In the genomic region with DNA sequence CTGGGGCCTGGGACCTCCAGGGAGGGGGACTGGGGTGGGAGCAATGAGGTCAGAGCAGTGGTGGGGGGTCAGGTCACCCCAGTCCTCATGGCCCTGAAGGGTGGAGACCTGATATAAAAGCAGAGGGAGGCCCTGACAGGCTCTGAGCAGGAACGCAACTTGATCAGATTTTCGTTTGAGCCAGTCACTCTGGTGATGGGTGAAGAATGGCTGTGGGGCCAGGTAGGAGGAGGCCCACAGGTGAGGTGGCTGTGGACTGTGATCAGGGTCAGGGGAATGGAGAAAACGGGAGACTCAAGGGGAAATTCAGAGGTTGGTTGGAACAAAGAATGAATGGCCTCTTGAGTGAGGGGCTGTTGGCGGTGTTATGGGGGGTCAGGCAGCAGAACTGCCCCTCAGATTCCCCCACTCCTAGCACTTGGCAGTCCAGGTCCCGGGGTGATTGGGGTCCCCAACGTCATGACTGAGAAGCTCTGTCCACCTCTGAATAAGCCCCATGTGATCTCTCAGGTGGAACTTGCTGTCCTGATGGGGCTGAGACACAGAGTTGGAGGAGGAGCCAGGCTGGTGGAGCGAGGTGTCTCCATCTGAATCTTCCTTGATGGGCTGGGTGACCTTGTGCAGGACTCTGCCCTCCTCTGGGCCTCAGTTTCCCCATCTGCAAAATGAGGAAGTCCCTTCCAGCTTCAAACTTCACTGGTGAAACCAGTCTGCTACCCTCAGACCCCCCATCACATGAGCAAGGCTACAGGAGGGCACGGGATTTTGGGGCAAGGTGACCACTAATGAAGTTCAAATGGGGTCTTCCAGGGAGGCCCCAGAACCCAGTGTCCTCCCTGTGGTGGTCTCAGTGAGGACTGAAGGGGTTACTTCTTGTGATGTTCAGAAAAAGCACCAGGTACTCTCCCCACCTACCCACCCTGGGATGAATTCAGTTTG, we compare ENCODE assay signal across 16 cellular contexts.
A peak's percentile ranks its signal among the peaks of the same experiment; 100 is the strongest.
DNase-seq lines count a peak whose midpoint lies in the region; ATAC-seq, FAIRE-seq and TF ChIP-seq lines count a peak whose summit lies in the region.
"Had no signal": no experiment of that assay in that cellular context is flagged by ENCODE, and none has a peak within 500 bp of the region (broad histone marks: within the 10 kb centered on the region; RNA-seq: fewer than 3 reads in every experiment).

No MANE protein-coding gene starts in this region.

- H3K4me3 Mint-ChIP-seq in endodermal cell (no peak overlapping the region), osteocyte (ENCODE audit: unreplicated experiment) (no peak overlapping the region)
- H3K4me3 Mint-ChIP-seq: CD14-positive monocyte; CD8-positive, alpha-beta T cell had no signal

- no peak for ATAC-seq in GM21423 (IDR thresholded peaks at IDR 0.05; ENCODE audit: unreplicated experiment)
- ATAC-seq: A549; CD8-positive, alpha-beta T cell; HCT116 had no signal

- 91 to 96% methylated on average over 5 to 8 of the region's 8 CpGs for WGBS in endodermal cell (ENCODE audit: insufficient coverage in 1 of 2, insufficient read length in 1 of 2), 2 experiments

- H3K27me3 Mint-ChIP-seq in endodermal cell (ENCODE audit: insufficient read depth) = no peaks in the 10 kb centered on the region
- no peaks in the 10 kb centered on the region for H3K27me3 Mint-ChIP-seq in osteocyte (ENCODE audit: unreplicated experiment)

- H3K9me3 Mint-ChIP-seq in endodermal cell (peaks cover 17% of the 10 kb centered on the region), osteocyte (ENCODE audit: unreplicated experiment) (no peaks in the 10 kb centered on the region)
- H3K9me3 Mint-ChIP-seq: CD8-positive, alpha-beta T cell had no signal

- H3K9me3 ChIP-seq in endodermal cell (ENCODE audit: control insufficient read depth, low read length) = peaks cover 27% of the 10 kb centered on the region
- H3K9me3 ChIP-seq: A549 had no signal

- no peak overlapping the region for H3K4me3 ChIP-seq in endodermal cell (ENCODE audit: low read length)
- H3K4me3 ChIP-seq: A549 had no signal

- no peak overlapping the region for H3K9ac ChIP-seq in endodermal cell (ENCODE audit: extremely low read depth, low read length, poor library complexity, severe bottlenecking)

- H3K4me1 ChIP-seq in endodermal cell (ENCODE audit: control insufficient read depth, insufficient read depth, low read length) = no peaks in the 10 kb centered on the region
- H3K4me1 ChIP-seq: A549 had no signal

- peak; percentile 6 for DNase-seq in D341Med (ENCODE audit: low spot score)
- DNase-seq in GM10248 (ENCODE audit: extremely low spot score) = peak; percentile 3
- DNase-seq in endodermal cell = peak; percentile 29
- peak; percentile 60 for DNase-seq in osteocyte (ENCODE audit: extremely low spot score, unreplicated experiment)
- no peak for DNase-seq in HTR-8/SVneo (ENCODE audit: insufficient read length, low spot score)
- no peak for DNase-seq in ACHN
- DNase-seq: CD8-positive, alpha-beta T cell; COR-L47; DND-41; GDM1 had no signal

- H3K27ac Mint-ChIP-seq in endodermal cell (no peak overlapping the region), osteocyte (ENCODE audit: unreplicated experiment) (no peak overlapping the region)
- H3K27ac Mint-ChIP-seq: CD8-positive, alpha-beta T cell had no signal

- in situ Hi-C loops in ACHN (cut with HindIII; ENCODE audit: low pct_ligation_motif_present, low pct_unique_long_range_greater_than_20kb, low sequenced_read_pairs) = no loop called here

- FAIRE-seq in HTR-8/SVneo (lab: Jason Lieb, UNC) = no peak
- FAIRE-seq: A549, H54 had no signal

- POLR2A ChIA-PET in GM10248 (lab: Yijun Ruan, JAX) = no interaction called here

- no peak overlapping the region for H3K27ac ChIP-seq in endodermal cell (ENCODE audit: low read depth, low read length)
- H3K27ac ChIP-seq: A549, HL-60 had no signal

- H3K36me3 ChIP-seq in endodermal cell (ENCODE audit: control insufficient read depth, insufficient read depth, low read length) = no peaks in the 10 kb centered on the region

- H3K27me3 ChIP-seq in endodermal cell (ENCODE audit: control insufficient read depth, insufficient read depth, low read length, poor library complexity, severe bottlenecking) = no peaks in the 10 kb centered on the region

- H3K4me1 Mint-ChIP-seq in endodermal cell (peaks cover 15% of the 10 kb centered on the region), osteocyte (ENCODE audit: unreplicated experiment) (no peaks in the 10 kb centered on the region)
- H3K4me1 Mint-ChIP-seq: CD14-positive monocyte had no signal

- H3K36me3 Mint-ChIP-seq in endodermal cell (ENCODE audit: low read depth) = no peaks in the 10 kb centered on the region
- no peaks in the 10 kb centered on the region for H3K36me3 Mint-ChIP-seq in osteocyte (ENCODE audit: unreplicated experiment)
- H3K36me3 Mint-ChIP-seq: CD14-positive monocyte; CD8-positive, alpha-beta T cell had no signal

- TF ChIP-seq CTCF in GM10248 (IDR thresholded peaks at IDR 0.05; ENCODE audit: control extremely low read depth, extremely low read depth, low read depth, missing control alignments) = no peak
- TF ChIP-seq CTCF in endodermal cell (conservative IDR thresholded peaks at IDR 0.05) = no peak
- TF ChIP-seq CTCF in osteocyte (IDR thresholded peaks at IDR 0.05) = no peak

- CTCF ChIA-PET in GM10248 (lab: Yijun Ruan, JAX) = no interaction called here

Comparison
In these comparisons a context has a peak if more than half of its experiments do, and no peak if none do; other contexts are left out.
1. DNase-seq: peak in D341Med (single experiment), GM10248 (single experiment), endodermal cell (single experiment) and osteocyte (single experiment); none in HTR-8/SVneo (single experiment) and ACHN (single experiment).